ENCODE assay signal across 9 cellular contexts in genomic region chr14:105019861-105020814, GRCh38. TPM values are rescaled to one million over a fixed set of nuclear protein-coding genes. Genes with fewer than 3 reads are reported as not detected.
DNase-seq lines count a peak whose midpoint lies in the region; ATAC-seq and TF ChIP-seq lines count a peak whose summit lies in the region.
"Had no signal": no experiment of that assay in that cellular context is flagged by ENCODE, and none has a peak within 500 bp of the region (broad histone marks: within the 10 kb centered on the region; RNA-seq: fewer than 3 reads in every experiment).

No MANE protein-coding gene starts in this region.

- intact Hi-C loops in CD8-positive, alpha-beta T cell (cut with DNase I, micrococcal nuclease): loop anchor here (2.0 to 5.0 kb wide), 4 partner anchors 43 to 1303 kb away; partner anchors contain the start of genes TEDC1 (in 1 of the 2), XRCC3 (in 1 of the 2) and ZFYVE21 (in 1 of the 2)
- intact Hi-C loops in IMR-90 (cut with micrococcal nuclease) (loop anchor here (2.0 kb wide), 1 partner anchor 43 kb away; no protein-coding TSS in a partner anchor), natural killer cell (cut with micrococcal nuclease) (no loop called here), stomach (cut with DNase I; ENCODE audit: low total_unique reads) (loop anchor here (5.0 kb wide), 1 partner anchor 43 kb away; the partner anchor contains the start of gene AHNAK2)

- peaks cover 56% of the 10 kb centered on the region for H3K4me1 Mint-ChIP-seq in CD8-positive, alpha-beta T cell (ENCODE audit: low read depth)
- H3K4me1 Mint-ChIP-seq in effector memory CD8-positive, alpha-beta T cell (ENCODE audit: low read depth in 2 of 2): peaks cover 55 to 58% of the 10 kb centered on the region in 2 donors
- H3K4me1 Mint-ChIP-seq in natural killer cell: peaks cover 41 to 44% of the 10 kb centered on the region in 2 donors

- no peak for TF ChIP-seq EP300 in stomach (IDR thresholded peaks at IDR 0.05)

- peak overlapping the region; percentile 42; the same call in 1 of the 2 replicates for H2AK5ac ChIP-seq in IMR-90 (ENCODE audit: low read depth, low read length)

- peak overlapping the region; percentile 56 for H4K5ac ChIP-seq in IMR-90 (ENCODE audit: low read depth, low read length)

- peak overlapping the region; percentile 61 to 67; a peak in 3 of 4 replicates for H4K8ac ChIP-seq in IMR-90 (ENCODE audit: low read depth in 2 of 2, low read length in 2 of 2)

- H3K4me3 ChIP-seq in CD8-positive, alpha-beta T cell (ENCODE audit: low read depth, low read length): peak overlapping the region; percentile 68
- peak overlapping the region; percentile 91 for H3K4me3 ChIP-seq in IMR-90 (ENCODE audit: insufficient read depth, low read depth, low read length)
- peak overlapping the region; percentile 89 to 95 (median 94) for H3K4me3 ChIP-seq in stomach

- peaks cover 23% of the 10 kb centered on the region for H3K4me1 ChIP-seq in CD8-positive, alpha-beta T cell (ENCODE audit: insufficient read depth, low read length)
- H3K4me1 ChIP-seq in IMR-90 (ENCODE audit: control insufficient read depth, insufficient read depth, low read length): peaks cover 17% of the 10 kb centered on the region
- H3K4me1 ChIP-seq in stomach: peaks cover 22 to 64% (median 37%) of the 10 kb centered on the region in 4 donors

- H2BK20ac ChIP-seq in IMR-90 (ENCODE audit: low read depth, low read length): no peak overlapping the region

- H2AK9ac ChIP-seq in IMR-90 (replicated peaks; ENCODE audit: low read depth, low read length, poor library complexity): peak overlapping the region; percentile 89

- H3K9me3 ChIP-seq in CD8-positive, alpha-beta T cell (ENCODE audit: low read length): no peaks in the 10 kb centered on the region
- H3K9me3 ChIP-seq in IMR-90 (ENCODE audit: control insufficient read depth, insufficient read depth, low read length): no peaks in the 10 kb centered on the region
- H3K9me3 ChIP-seq in stomach: no peaks in the 10 kb centered on the region

- H3K56ac ChIP-seq in IMR-90 (ENCODE audit: extremely low read depth, insufficient read depth, low read length): peak overlapping the region; percentile 84

- H2BK15ac ChIP-seq in IMR-90 (ENCODE audit: low read depth, low read length): no peak overlapping the region

- peak overlapping the region; percentile 89 for H3K4me3 Mint-ChIP-seq in CD8-positive, alpha-beta T cell
- H3K4me3 Mint-ChIP-seq in effector memory CD8-positive, alpha-beta T cell: peak overlapping the region; percentile 89 to 93
- peak overlapping the region; percentile 90 for H3K4me3 Mint-ChIP-seq in natural killer cell

- H3K23ac ChIP-seq in IMR-90 (ENCODE audit: low read depth, low read length): peak overlapping the region; percentile 85

- peaks cover 10 to 27% of the 10 kb centered on the region in 2 experiments; a peak in 3 of 4 replicates for H3K79me1 ChIP-seq in IMR-90 (ENCODE audit: low read depth in 1 of 2, low read length in 2 of 2)

- H3K9me1 ChIP-seq in IMR-90 (ENCODE audit: insufficient read depth, low read length): peaks cover 14% of the 10 kb centered on the region

- CTCF ChIA-PET in CD8-positive, alpha-beta T cell (lab: Charles Lee): interaction anchor here (1.3 to 7.0 kb wide), 3 partner anchors 25 to 35 kb away, joined by 4 to 74 read pairs (median 7); partner anchors contain the start of gene CLBA1
- CTCF ChIA-PET in IMR-90 (lab: Yijun Ruan, JAX): interaction anchor here (1.0 to 1.5 kb wide), 2 partner anchors 20 to 25 kb away, joined by 4 read pairs; no protein-coding TSS in a partner anchor

- no peak for TF ChIP-seq CTCF in CD8-positive, alpha-beta T cell (IDR thresholded peaks at IDR 0.05)
- TF ChIP-seq CTCF in IMR-90 (conservative IDR thresholded peaks at IDR 0.05; ENCODE audit: low read depth, low read length) (peak; percentile 30; the same call in 1 of the 2 replicates), natural killer cell (IDR thresholded peaks at IDR 0.05) (no peak), stomach (IDR thresholded peaks at IDR 0.05) (no peak)

- peaks cover 5% of the 10 kb centered on the region for H3K36me3 Mint-ChIP-seq in CD8-positive, alpha-beta T cell
- peaks cover 22% of the 10 kb centered on the region for H3K36me3 Mint-ChIP-seq in effector memory CD8-positive, alpha-beta T cell (ENCODE audit: insufficient read depth)
- no peaks in the 10 kb centered on the region for H3K36me3 Mint-ChIP-seq in natural killer cell

- TF ChIP-seq RAD21 in IMR-90 (IDR thresholded peaks at IDR 0.05; ENCODE audit: low read length): peak; percentile 27

- no peaks in the 10 kb centered on the region for H3K27me3 Mint-ChIP-seq in CD8-positive, alpha-beta T cell (ENCODE audit: low read depth)
- H3K27me3 Mint-ChIP-seq in effector memory CD8-positive, alpha-beta T cell: no peaks in the 10 kb centered on the region
- no peaks in the 10 kb centered on the region for H3K27me3 Mint-ChIP-seq in natural killer cell (ENCODE audit: low read depth in 2 of 2)

- H3K27me3 ChIP-seq in CD8-positive, alpha-beta T cell (ENCODE audit: insufficient read depth, low read length): no peaks in the 10 kb centered on the region
- H3K27me3 ChIP-seq in IMR-90 (ENCODE audit: control insufficient read depth, insufficient read depth, low read length): no peaks in the 10 kb centered on the region
- no peaks in the 10 kb centered on the region for H3K27me3 ChIP-seq in stomach

- POLR2A ChIA-PET in CD8-positive, alpha-beta T cell (lab: Charles Lee): interaction anchor here (0.7 to 3.7 kb wide), 13 partner anchors 9 to 74 kb away, joined by 3 to 20 read pairs (median 4); partner anchors contain the start of genes CLBA1 and GPR132
- POLR2A ChIA-PET in IMR-90 (lab: Charles Lee; ENCODE audit: unreplicated experiment): interaction anchor here (0.7 to 1.3 kb wide), 2 partner anchors 35 to 305 kb away, joined by 3 to 4 read pairs; partner anchors contain the start of gene CLBA1

- TF ChIP-seq POLR2A in IMR-90 (IDR thresholded peaks at IDR 0.05; ENCODE audit: low read depth, low read length): no peak
- TF ChIP-seq POLR2A in stomach (IDR thresholded peaks at IDR 0.05): no peak

- peak overlapping the region; percentile 96 for H3K9ac ChIP-seq in IMR-90 (ENCODE audit: low read depth, low read length)

- H2BK120ac ChIP-seq in IMR-90 (ENCODE audit: low read depth, low read length): no peak overlapping the region

- peak overlapping the region; percentile 96 for H3K4me2 ChIP-seq in IMR-90 (ENCODE audit: low read depth, low read length)

- H3K18ac ChIP-seq in IMR-90 (ENCODE audit: low read depth, low read length): no peak overlapping the region

- H4K20me1 ChIP-seq in IMR-90 (ENCODE audit: insufficient read depth, low read length): peaks cover 37% of the 10 kb centered on the region

- ATAC-seq in CD8-positive, alpha-beta T cell: peak; percentile 22
- ATAC-seq in GM21367 (IDR thresholded peaks at IDR 0.05; ENCODE audit: unreplicated experiment) (peak; percentile 19), IMR-90 (ENCODE audit: low read depth) (peak; percentile 12), natural killer cell (peak; percentile 39 to 59 (median 51))
- peak; percentile 47 for ATAC-seq in effector memory CD8-positive, alpha-beta T cell (replicated peaks)

- DNase-seq in CD8-positive, alpha-beta T cell: peak; percentile 32 to 73 (median 61)
- DNase-seq in IMR-90 (peak; percentile 49), natural killer cell (peak; percentile 67), stomach (peak; percentile 39), OCI-M2 (lab: John Stamatoyannopoulos, UW; ENCODE audit: unreplicated experiment) (no peak)
- DNase-seq in activated CD4-positive, alpha-beta T cell treated with anti-CD3 and anti-CD28 coated beads, Interleukin-2, amount 50 U/mL, for 1 hour: peak; percentile 58
- DNase-seq in effector memory CD8-positive, alpha-beta T cell: peak; percentile 72 to 77 (median 72)

- H3K27ac ChIP-seq in CD8-positive, alpha-beta T cell (ENCODE audit: low read depth, low read length): peak overlapping the region; percentile 69
- H3K27ac ChIP-seq in IMR-90 (ENCODE audit: insufficient read depth, low read length) (peak overlapping the region; percentile 89), stomach (peak overlapping the region; percentile 69 to 94 (median 87))

- in situ Hi-C loops in IMR-90 (cut with MboI; ENCODE audit: low sequenced_read_pairs): no loop called here

- 2% methylated on average over 27 of the region's 75 CpGs; no CpG with 5 or more reads in 1 of the 2 experiments for WGBS in IMR-90 (ENCODE audit: extremely low coverage in 2 of 2, insufficient read length in 1 of 2), 2 experiments
- WGBS in stomach, 5 donors: 4 to 11% (median 5%) methylated on average over 31 to 75 of the region's 75 CpGs

- H3K9me3 Mint-ChIP-seq in CD8-positive, alpha-beta T cell: no peaks in the 10 kb centered on the region
- no peaks in the 10 kb centered on the region for H3K9me3 Mint-ChIP-seq in effector memory CD8-positive, alpha-beta T cell
- no peaks in the 10 kb centered on the region for H3K9me3 Mint-ChIP-seq in natural killer cell

- peak overlapping the region; percentile 48; the same call in 1 of the 2 replicates for H4K91ac ChIP-seq in IMR-90 (ENCODE audit: insufficient read depth, low read depth, low read length)

- peak overlapping the region; percentile 60 for H2BK5ac ChIP-seq in IMR-90 (ENCODE audit: low read depth, low read length, poor library complexity, severe bottlenecking)

- peak overlapping the region; percentile 81 for H3K14ac ChIP-seq in IMR-90 (replicated peaks; ENCODE audit: low read depth, low read length)

- H3K4ac ChIP-seq in IMR-90 (ENCODE audit: low read depth, low read length): peak overlapping the region; percentile 52

- dilution Hi-C loops in IMR-90 (cut with HindIII; ENCODE audit: low sequenced_read_pairs, unreplicated experiment): no loop called here

- H3K27ac Mint-ChIP-seq in CD8-positive, alpha-beta T cell: peak overlapping the region; percentile 96
- peak overlapping the region; percentile 96 to 97 for H3K27ac Mint-ChIP-seq in effector memory CD8-positive, alpha-beta T cell
- peak overlapping the region; percentile 88 to 92 for H3K27ac Mint-ChIP-seq in natural killer cell

- H3K36me3 ChIP-seq in CD8-positive, alpha-beta T cell (ENCODE audit: insufficient read depth, low read length): no peaks in the 10 kb centered on the region
- no peaks in the 10 kb centered on the region for H3K36me3 ChIP-seq in IMR-90 (ENCODE audit: control insufficient read depth, insufficient read depth, low read length)
- H3K36me3 ChIP-seq in stomach: no peaks in the 10 kb centered on the region

- H2AFZ ChIP-seq in IMR-90 (replicated peaks; ENCODE audit: low read length, poor library complexity): peak overlapping the region; percentile 89

- no TSS peak for BruUV-seq in IMR-90 (replicated peaks; lab: Mats Ljungman, UMichigan)

RNA-seq across cellular contexts. Expression of gene CDCA4, which starts 0.7 kb away (rescaled TPM):
- 10 to 100 TPM; 20.2 to 22.9 TPM for total RNA-seq in CD8-positive, alpha-beta T cell
- 17.7 and 19.7 TPM in 2 replicates for total RNA-seq in IMR-90 (2012; rRNA removed)
- 18.6 and 21.4 TPM in 2 replicates for polyA plus RNA-seq in IMR-90 (2012; rRNA removed)
- 17.8 and 18.2 TPM in 2 replicates for polyA plus RNA-seq in IMR-90 (2012; cell fraction: cytosol; rRNA removed)
- polyA plus RNA-seq in IMR-90 (2012; cell fraction: nucleus; rRNA removed; ENCODE audit: low replicate concordance): 9.9 and 13.1 TPM in 2 replicates
- 10 to 100 TPM; 10.3 to 20.7 (median 16.6) TPM for total RNA-seq in natural killer cell
- total RNA-seq in stomach: 10 to 100 TPM in 2 of 5 donors, 1 to 10 TPM in 3; 2.9 to 12.3 (median 4.5) TPM
- 1 to 10 TPM; 4.7 to 9.4 (median 8.0) TPM for polyA plus RNA-seq in stomach

RNA-seq across cellular contexts. Expression of gene CLBA1, which starts 34.5 kb away (rescaled TPM):
- 1 to 10 TPM in 1 of 2 experiments, under 1 TPM in 1; 0.84 to 1.0 TPM for total RNA-seq in CD8-positive, alpha-beta T cell
- total RNA-seq in IMR-90 (2012; rRNA removed) (2.2 and 2.7 TPM in 2 replicates), natural killer cell (1 to 10 TPM; 1.2 to 1.8 (median 1.3) TPM), stomach (1 to 10 TPM in 4 of 5 donors, not detected in 1; 3.5 to 8.7 (median 6.7) TPM)
- polyA plus RNA-seq in IMR-90 (2012; rRNA removed) (5.2 and 6.2 TPM in 2 replicates), stomach (10 to 100 TPM in 1 of 3 donors, 1 to 10 TPM in 2; 3.7 to 13.9 (median 4.2) TPM)
- 3.5 and 4.0 TPM in 2 replicates for polyA plus RNA-seq in IMR-90 (2012; cell fraction: cytosol; rRNA removed)
- polyA plus RNA-seq in IMR-90 (2012; cell fraction: nucleus; rRNA removed; ENCODE audit: low replicate concordance): 10.8 and 12.0 TPM in 2 replicates

RNA-seq across cellular contexts. Expression of gene AHNAK2, which starts 42.0 kb away (rescaled TPM):
- under 1 TPM; 0.06 to 0.14 TPM for total RNA-seq in CD8-positive, alpha-beta T cell
- 6.7 and 7.9 TPM in 2 replicates for total RNA-seq in IMR-90 (2012; rRNA removed)
- polyA plus RNA-seq in IMR-90 (2012; rRNA removed): 2.5 and 2.6 TPM in 2 replicates
- polyA plus RNA-seq in IMR-90 (2012; cell fraction: cytosol; rRNA removed): 0.93 and 1.1 TPM in 2 replicates
- polyA plus RNA-seq in IMR-90 (2012; cell fraction: nucleus; rRNA removed; ENCODE audit: low replicate concordance): 4.5 and 7.9 TPM in 2 replicates
- under 1 TPM in 1 of 3 donors, not detected in 2; 0.05 TPM for total RNA-seq in natural killer cell
- 100 to 1,000 TPM in 1 of 5 donors, 10 to 100 TPM in 4; 11.0 to 117 (median 15.1) TPM for total RNA-seq in stomach
- polyA plus RNA-seq in stomach: 10 to 100 TPM in 1 of 3 donors, 1 to 10 TPM in 2; 1.5 to 46.3 (median 2.1) TPM

RNA-seq across cellular contexts. Expression of gene GPR132, which starts 45.1 kb away (rescaled TPM):
- 100 to 1,000 TPM in 1 of 2 experiments, 10 to 100 TPM in 1; 91.8 to 101 TPM for total RNA-seq in CD8-positive, alpha-beta T cell
- under 0.01 TPM in 2 replicates for total RNA-seq in IMR-90 (2012; rRNA removed)
- 0.10 and 0.19 TPM in 2 replicates for polyA plus RNA-seq in IMR-90 (2012; rRNA removed)
- 0.15 and 0.43 TPM in 2 replicates for polyA plus RNA-seq in IMR-90 (2012; cell fraction: cytosol; rRNA removed)
- 1.9 and 3.3 TPM in 2 replicates for polyA plus RNA-seq in IMR-90 (2012; cell fraction: nucleus; rRNA removed; ENCODE audit: low replicate concordance)
- 10 to 100 TPM; 18.2 to 30.3 (median 26.7) TPM for total RNA-seq in natural killer cell
- 10 to 100 TPM in 1 of 5 donors, 1 to 10 TPM in 3, under 1 TPM in 1; under 0.01 to 11.1 (median 1.7) TPM for total RNA-seq in stomach
- polyA plus RNA-seq in stomach: under 1 TPM; 0.38 to 0.81 (median 0.76) TPM
- total RNA-seq: SK-MEL-5 had no signal
